Comparison of ENCODE assay signal across 1 cellular context in genomic region chr17:47188799-47189731, GRCh38.
TF ChIP-seq lines count a peak whose summit lies in the region.

TSS of gene CDC27 (minus strand) at chr17:47189295. CDS start at chr17:47189172, 123 bp downstream.

TF ChIP-seq in K562, 482 proteins besides CTCF, POLR2A, EP300 and RAD21 (continued from another document and continues in another):
- TF ChIP-seq, protein P1, sequence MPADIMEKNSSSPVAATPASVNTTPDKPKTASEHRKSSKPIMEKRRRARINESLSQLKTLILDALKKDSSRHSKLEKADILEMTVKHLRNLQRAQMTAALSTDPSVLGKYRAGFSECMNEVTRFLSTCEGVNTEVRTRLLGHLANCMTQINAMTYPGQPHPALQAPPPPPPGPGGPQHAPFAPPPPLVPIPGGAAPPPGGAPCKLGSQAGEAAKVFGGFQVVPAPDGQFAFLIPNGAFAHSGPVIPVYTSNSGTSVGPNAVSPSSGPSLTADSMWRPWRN (IDR thresholded peaks at IDR 0.05; ENCODE audit: low read depth), result peak; percentile 12; the same call in 1 of the 2 replicates
- TF ChIP-seq RBM39 (optimal IDR thresholded peaks at IDR 0.05; ENCODE audit: low read depth, low read length) (no peak), HDAC2 (IDR thresholded peaks at IDR 0.05) (peak; percentile 39), MAX (CRISPR knock-in tag; IDR thresholded peaks at IDR 0.05) (peak; percentile 10), ARID1B (IDR thresholded peaks at IDR 0.05) (peak; percentile 79), ZNF12 (CRISPR knock-in tag; IDR thresholded peaks at IDR 0.05) (no peak), TEAD1 (CRISPR knock-in tag; IDR thresholded peaks at IDR 0.05) (peak in 1 of 2 experiments; percentile 66; a peak in 1 of 4 replicates), ATF7 (IDR thresholded peaks at IDR 0.05) (peak; percentile 50; the same call in 1 of the 2 replicates), ARHGAP35 (IDR thresholded peaks at IDR 0.05; ENCODE audit: partially characterized antibody) (no peak), KLF13 (tag; IDR thresholded peaks at IDR 0.05; ENCODE audit: borderline replicate concordance, low read depth) (peak; percentile 70), ZBTB26 (CRISPR knock-in tag; IDR thresholded peaks at IDR 0.05) (0 out of 2 replicates have a peak, but pooled peaks have one; percentile 25), RBM17 (IDR thresholded peaks at IDR 0.05; ENCODE audit: borderline replicate concordance, low read depth, low read length) (no peak), TFE3 (CRISPR knock-in tag; IDR thresholded peaks at IDR 0.05) (no peak), ZBTB7A (IDR thresholded peaks at IDR 0.05; ENCODE audit: borderline replicate concordance, control insufficient read depth, low read depth, low read length) (peak; percentile 88), ATF1 (CRISPR knock-in tag; IDR thresholded peaks at IDR 0.05) (no peak), ATF1 (tag; IDR thresholded peaks at IDR 0.05) (peak; percentile 88), POLR2B (IDR thresholded peaks at IDR 0.05; ENCODE audit: low read depth, partially characterized antibody) (peak; percentile 56), NUFIP1 (IDR thresholded peaks at IDR 0.05; ENCODE audit: partially characterized antibody) (no peak), CC2D1A (IDR thresholded peaks at IDR 0.05) (peak; percentile 69; the same call in 1 of the 2 replicates), NFIC (IDR thresholded peaks at IDR 0.05) (peak; percentile 34), RERE (CRISPR knock-in tag; IDR thresholded peaks at IDR 0.05; ENCODE audit: borderline replicate concordance) (no peak), SMARCA4 (IDR thresholded peaks at IDR 0.05) (peak; percentile 59), HMBOX1 (IDR thresholded peaks at IDR 0.05) (peak; percentile 12), CBX2 (IDR thresholded peaks at IDR 0.05; ENCODE audit: insufficient read depth, low read length, poor library complexity, severe bottlenecking) (no peak), POLR3A (IDR thresholded peaks at IDR 0.05; ENCODE audit: borderline replicate concordance, extremely low read depth, insufficient read depth, insufficient read length) (no peak), NONO (IDR thresholded peaks at IDR 0.05; ENCODE audit: low read depth in 2 of 2, low read length in 1 of 2) (peak in 1 of 2 experiments; percentile 42; a peak in 1 of 4 replicates), ZNF407 (IDR thresholded peaks at IDR 0.05; ENCODE audit: low read depth) (no peak), RBM34 (IDR thresholded peaks at IDR 0.05; ENCODE audit: borderline replicate concordance, insufficient read depth, low read length) (no peak)
- TF ChIP-seq, protein P2, sequence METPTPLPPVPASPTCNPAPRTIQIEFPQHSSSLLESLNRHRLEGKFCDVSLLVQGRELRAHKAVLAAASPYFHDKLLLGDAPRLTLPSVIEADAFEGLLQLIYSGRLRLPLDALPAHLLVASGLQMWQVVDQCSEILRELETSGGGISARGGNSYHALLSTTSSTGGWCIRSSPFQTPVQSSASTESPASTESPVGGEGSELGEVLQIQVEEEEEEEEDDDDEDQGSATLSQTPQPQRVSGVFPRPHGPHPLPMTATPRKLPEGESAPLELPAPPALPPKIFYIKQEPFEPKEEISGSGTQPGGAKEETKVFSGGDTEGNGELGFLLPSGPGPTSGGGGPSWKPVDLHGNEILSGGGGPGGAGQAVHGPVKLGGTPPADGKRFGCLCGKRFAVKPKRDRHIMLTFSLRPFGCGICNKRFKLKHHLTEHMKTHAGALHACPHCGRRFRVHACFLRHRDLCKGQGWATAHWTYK (CRISPR knock-in tag; IDR thresholded peaks at IDR 0.05), result 0 out of 2 replicates have a peak, but pooled peaks have one; percentile 67
- TF ChIP-seq, protein P3, sequence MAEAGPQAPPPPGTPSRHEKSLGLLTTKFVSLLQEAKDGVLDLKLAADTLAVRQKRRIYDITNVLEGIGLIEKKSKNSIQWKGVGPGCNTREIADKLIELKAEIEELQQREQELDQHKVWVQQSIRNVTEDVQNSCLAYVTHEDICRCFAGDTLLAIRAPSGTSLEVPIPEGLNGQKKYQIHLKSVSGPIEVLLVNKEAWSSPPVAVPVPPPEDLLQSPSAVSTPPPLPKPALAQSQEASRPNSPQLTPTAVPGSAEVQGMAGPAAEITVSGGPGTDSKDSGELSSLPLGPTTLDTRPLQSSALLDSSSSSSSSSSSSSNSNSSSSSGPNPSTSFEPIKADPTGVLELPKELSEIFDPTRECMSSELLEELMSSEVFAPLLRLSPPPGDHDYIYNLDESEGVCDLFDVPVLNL (CRISPR knock-in tag; IDR thresholded peaks at IDR 0.05; ENCODE audit: low read depth), result peak; percentile 88
- TF ChIP-seq, protein P4, sequence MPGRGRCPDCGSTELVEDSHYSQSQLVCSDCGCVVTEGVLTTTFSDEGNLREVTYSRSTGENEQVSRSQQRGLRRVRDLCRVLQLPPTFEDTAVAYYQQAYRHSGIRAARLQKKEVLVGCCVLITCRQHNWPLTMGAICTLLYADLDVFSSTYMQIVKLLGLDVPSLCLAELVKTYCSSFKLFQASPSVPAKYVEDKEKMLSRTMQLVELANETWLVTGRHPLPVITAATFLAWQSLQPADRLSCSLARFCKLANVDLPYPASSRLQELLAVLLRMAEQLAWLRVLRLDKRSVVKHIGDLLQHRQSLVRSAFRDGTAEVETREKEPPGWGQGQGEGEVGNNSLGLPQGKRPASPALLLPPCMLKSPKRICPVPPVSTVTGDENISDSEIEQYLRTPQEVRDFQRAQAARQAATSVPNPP (IDR thresholded peaks at IDR 0.05; ENCODE audit: borderline replicate concordance, insufficient read depth, insufficient read length), result no peak
